22 cellular contexts compared by ENCODE assay signal in genomic region chr20:37273988-37274387, GRCh38. TPM values are rescaled to one million over a fixed set of nuclear protein-coding genes. Genes with fewer than 3 reads are reported as not detected.
DNase-seq lines count a peak whose midpoint lies in the region; ATAC-seq, FAIRE-seq and TF ChIP-seq lines count a peak whose summit lies in the region.
"Had no signal": no experiment of that assay in that cellular context is flagged by ENCODE, and none has a peak within 500 bp of the region (broad histone marks: within the 10 kb centered on the region; RNA-seq: fewer than 3 reads in every experiment).

No MANE protein-coding gene starts in this region.

- peaks cover 69% of the 10 kb centered on the region for H3K4me1 Mint-ChIP-seq in activated B cell treated with CpG ODN at 0.5 μM for 24 hours
- peaks cover 57 to 79% (median 66%) of the 10 kb centered on the region in 3 donors for H3K4me1 Mint-ChIP-seq in naive B cell

- no peak overlapping the region for H2AFZ ChIP-seq in HepG2 (ENCODE audit: low read length)

- intact Hi-C loops in HepG2 (cut with micrococcal nuclease; ENCODE audit: unreplicated experiment): no loop called here
- intact Hi-C loops in right lobe of liver (cut with DNase I): loop anchor here (5.0 kb wide), 2 partner anchors 113 to 258 kb away; no protein-coding TSS in a partner anchor
- intact Hi-C loops in activated B cell treated with CpG ODN at 0.5 μM for 24 hours (cut with micrococcal nuclease): loop anchor here (10.0 kb wide), 1 partner anchor 429 kb away; no protein-coding TSS in a partner anchor

- CTCF ChIA-PET in HepG2 (lab: Yijun Ruan, JAX; ENCODE audit: low intra/inter-chr PET ratio, low total read pairs) (no interaction called here), activated B cell treated with CpG ODN at 0.5 μM for 24 hours (lab: Charles Lee) (interaction anchor here (7.9 kb wide), 1 partner anchor 260 kb away, joined by 42 read pairs; no protein-coding TSS in a partner anchor)

- in situ Hi-C loops in HepG2 (cut with HindIII; ENCODE audit: extremely low pct_ligation_motif_present, low pct_unique_long_range_greater_than_20kb): loop anchor here (5.0 kb wide), 2 partner anchors 113 to 253 kb away; partner anchors contain the start of gene BLCAP

- H3K9me3 Mint-ChIP-seq in activated B cell treated with CpG ODN at 0.5 μM for 24 hours: no peaks in the 10 kb centered on the region
- H3K9me3 Mint-ChIP-seq in naive B cell: no peaks in the 10 kb centered on the region
- H3K9me3 Mint-ChIP-seq: CD4-positive, alpha-beta T cell had no signal

- H3K27me3 Mint-ChIP-seq in activated B cell treated with CpG ODN at 0.5 μM for 24 hours: no peaks in the 10 kb centered on the region
- no peaks in the 10 kb centered on the region for H3K27me3 Mint-ChIP-seq in naive B cell
- H3K27me3 Mint-ChIP-seq: CD4-positive, alpha-beta T cell had no signal

- H3K36me3 ChIP-seq in HepG2 (replicated peaks in 1 of 2; ENCODE audit: control insufficient read depth in 1 of 2, insufficient read depth in 2 of 2, low read length in 2 of 2) (no peaks in the 10 kb centered on the region), right lobe of liver (no peaks in the 10 kb centered on the region)
- H3K36me3 ChIP-seq: BLaER1 had no signal

- H3K9me3 ChIP-seq in HepG2 (ENCODE audit: low read length): no peaks in the 10 kb centered on the region
- no peaks in the 10 kb centered on the region for H3K9me3 ChIP-seq in right lobe of liver
- H3K9me3 ChIP-seq: A549, BLaER1 had no signal

- H3K79me2 ChIP-seq in HepG2 (ENCODE audit: insufficient read depth, low read length): no peaks in the 10 kb centered on the region

- FAIRE-seq in HepG2 (lab: Jason Lieb, UNC): no peak
- FAIRE-seq: A549, D721Med, G401.6, GM12891, GM19239, H1 had no signal

- no TSS peak for BruUV-seq in HepG2 (replicated peaks; lab: Mats Ljungman, UMichigan)

- TF ChIP-seq RAD21 in HepG2 (CRISPR knock-in tag; IDR thresholded peaks at IDR 0.05): no peak

- POLR2A ChIA-PET in HepG2 (lab: Yijun Ruan, JAX) (interaction anchor here (1.2 kb wide), 1 partner anchor 16 kb away, joined by 3 read pairs; the partner anchor contains the start of gene MANBAL), activated B cell treated with CpG ODN at 0.5 μM for 24 hours (lab: Charles Lee) (interaction anchor here (0.6 to 2.2 kb wide), 3 partner anchors 16 to 110 kb away, joined by 3 to 10 read pairs (median 5); partner anchors contain the start of genes MANBAL and SRC)

- TF ChIP-seq EP300 in HepG2 (IDR thresholded peaks at IDR 0.05; ENCODE audit: low read depth in 2 of 2, low read length in 2 of 2) (no peak), HepG2 (CRISPR knock-in tag; IDR thresholded peaks at IDR 0.05; ENCODE audit: borderline replicate concordance) (no peak)

- no peak overlapping the region for H3K4me2 ChIP-seq in HepG2 (ENCODE audit: low read depth, low read length)
- H3K4me2 ChIP-seq: A549 had no signal

- 68% methylated on average over 1 of the region's 1 CpG for whole genome bisulfite sequencing in HepG2 (ENCODE audit: low lambda C conversion rate)
- 63% methylated on average over 1 of the region's 1 CpG for WGBS in right lobe of liver (ENCODE audit: insufficient coverage, low coverage, low lambda C conversion rate, missing lambda C conversion rate)

- no peak for TF ChIP-seq CTCF in HepG2 (CRISPR knock-in tag; IDR thresholded peaks at IDR 0.05)
- no peak for TF ChIP-seq CTCF in right lobe of liver (IDR thresholded peaks at IDR 0.05)
- no peak for TF ChIP-seq CTCF in activated B cell treated with CpG ODN at 0.5 μM for 24 hours (IDR thresholded peaks at IDR 0.05)

- DNase-seq in HepG2 (ENCODE audit: low spot score) (no peak), right lobe of liver (no peak), activated B cell treated with CpG ODN at 0.5 μM for 24 hours (no peak), naive B cell (no peak), hypothalamus (lab: John Stamatoyannopoulos, UW) (no peak), HK-2 (ENCODE audit: unreplicated experiment) (no peak)
- DNase-seq in NK-92 treated with Interleukin-12 subunit alpha and Interleukin-12 subunit beta, amount 100 ng/mL, for 24 hours (lab: John Stamatoyannopoulos, UW): no peak
- DNase-seq: AML-193; Caco-2; CD4-positive, alpha-beta T cell; H9; IMR-90 had no signal

- TF ChIP-seq POLR2A in HepG2 (IDR thresholded peaks at IDR 0.05; ENCODE audit: insufficient read depth in 1 of 2, low read depth in 2 of 2, low read length in 2 of 2) (no peak), right lobe of liver (IDR thresholded peaks at IDR 0.05) (no peak)

- H3K27ac ChIP-seq in HepG2 (ENCODE audit: extremely low read length, insufficient read depth, low read length) (no peak overlapping the region), right lobe of liver (peak overlapping the region in 1 of 3 donors; percentile 0)
- H3K27ac ChIP-seq: 22Rv1 had no signal

- H3K9ac ChIP-seq in HepG2 (ENCODE audit: insufficient read depth, low read depth, low read length): no peak overlapping the region
- H3K9ac ChIP-seq: BLaER1 had no signal

- H3K4me1 ChIP-seq in HepG2 (ENCODE audit: insufficient read depth, low read length): peaks cover 62% of the 10 kb centered on the region
- H3K4me1 ChIP-seq in right lobe of liver: peaks cover 0 to 14% (median 0%) of the 10 kb centered on the region in 4 donors
- H3K4me1 ChIP-seq: Caco-2 had no signal

- no peaks in the 10 kb centered on the region for H3K36me3 Mint-ChIP-seq in activated B cell treated with CpG ODN at 0.5 μM for 24 hours (ENCODE audit: low read depth)
- H3K36me3 Mint-ChIP-seq in naive B cell: no peaks in the 10 kb centered on the region

- peak overlapping the region; percentile 81 for H3K27ac Mint-ChIP-seq in activated B cell treated with CpG ODN at 0.5 μM for 24 hours
- H3K27ac Mint-ChIP-seq in naive B cell: peak overlapping the region; percentile 22 to 82 (median 64)
- H3K27ac Mint-ChIP-seq: CD4-positive, alpha-beta T cell had no signal

- H4K20me1 ChIP-seq in HepG2 (ENCODE audit: insufficient read depth, low read length): no peaks in the 10 kb centered on the region
- H4K20me1 ChIP-seq: BLaER1 had no signal

- H3K27me3 ChIP-seq in HepG2 (ENCODE audit: control insufficient read depth in 1 of 2, insufficient read depth in 2 of 2, low read length in 2 of 2) (no peaks in the 10 kb centered on the region; a peak in 2 of 5 replicates), right lobe of liver (no peaks in the 10 kb centered on the region)
- H3K27me3 ChIP-seq: BLaER1 had no signal

- ATAC-seq in HepG2 (no peak), right lobe of liver (no peak), activated B cell treated with CpG ODN at 0.5 μM for 24 hours (ENCODE audit: low read depth) (no peak), naive B cell (ENCODE audit: low read depth in 2 of 2) (no peak), HG03442 (IDR thresholded peaks at IDR 0.05; ENCODE audit: unreplicated experiment) (no peak)
- ATAC-seq: A549 had no signal

- H3K4me3 Mint-ChIP-seq in activated B cell treated with CpG ODN at 0.5 μM for 24 hours (no peak overlapping the region), naive B cell (peak overlapping the region in 3 of 8 donors; percentile 1 to 59 (median 47))
- H3K4me3 Mint-ChIP-seq: CD4-positive, alpha-beta T cell; H9 had no signal

- H3K4me3 ChIP-seq in HepG2 (replicated peaks in 1 of 3; ENCODE audit: insufficient read depth in 1 of 3, low read depth in 2 of 3, low read length in 3 of 3): no peak overlapping the region
- H3K4me3 ChIP-seq in right lobe of liver: no peak overlapping the region
- H3K4me3 ChIP-seq: A549, BLaER1 had no signal

RNA-seq across cellular contexts. Expression of gene GHRH, which starts 12.4 kb away (rescaled TPM):
- total RNA-seq in HepG2 (2016; rRNA removed; fragmentation: Illumina TruSeq; extraction: Trizol) (not detected in 2 replicates), right lobe of liver (not detected), activated B cell treated with CpG ODN at 0.5 μM for 24 hours (not detected in 2 replicates)
- not detected in 2 replicates for total RNA-seq in HepG2 (2016; cell fraction: cytosol; rRNA removed; fragmentation: Illumina TruSeq; extraction: Trizol; ENCODE audit: low read depth)
- total RNA-seq in HepG2 (2016; cell fraction: insoluble cytoplasmic fraction; rRNA removed; fragmentation: Illumina TruSeq; extraction: Trizol): not detected in 2 replicates
- total RNA-seq in HepG2 (2016; cell fraction: membrane; rRNA removed; fragmentation: Illumina TruSeq; extraction: Trizol): not detected in 2 replicates
- not detected in 2 replicates for total RNA-seq in HepG2 (2016; cell fraction: nucleus; rRNA removed; fragmentation: Illumina TruSeq; extraction: Trizol)
- polyA plus RNA-seq in HepG2 (2011; rRNA removed) (not detected in 2 replicates), naive B cell (ENCODE audit: low read depth in 6 of 6) (not detected)
- polyA plus RNA-seq in HepG2 (2011; cell fraction: cytosol; rRNA removed): not detected in 2 replicates
- not detected in 2 replicates for polyA plus RNA-seq in HepG2 (2011; cell fraction: nucleus; rRNA removed)
- not detected in 2 replicates for polyA plus RNA-seq in HepG2 (2012)
- not detected in 2 replicates for polyA plus RNA-seq in HepG2 (2016; cell fraction: cytosol; fragmentation: Illumina TruSeq; extraction: Trizol; ENCODE audit: low read depth)
- not detected in 2 replicates for polyA plus RNA-seq in HepG2 (2016; cell fraction: insoluble cytoplasmic fraction; fragmentation: Illumina TruSeq; extraction: Trizol; ENCODE audit: low read depth)
- not detected in 2 replicates for polyA plus RNA-seq in HepG2 (2016; cell fraction: membrane; fragmentation: Illumina TruSeq; extraction: Trizol; ENCODE audit: low read depth)
- polyA plus RNA-seq in HepG2 (2016; cell fraction: nucleus; fragmentation: Illumina TruSeq; extraction: Trizol; ENCODE audit: insufficient read depth, low read depth): not detected in 2 replicates
- not detected in 2 replicates for polyA minus RNA-seq in HepG2 (2011; rRNA and poly(A)+ RNA removed; ENCODE audit: low replicate concordance)
- not detected in 2 replicates for polyA minus RNA-seq in HepG2 (2011; cell fraction: cytosol; rRNA and poly(A)+ RNA removed)
- not detected in 2 replicates for polyA minus RNA-seq in HepG2 (2011; cell fraction: nucleus; rRNA and poly(A)+ RNA removed)
- total RNA-seq: Caco-2; CD4-positive, alpha-beta T cell; H1; H9; HT-29; IMR-90 had no signal
- polyA plus RNA-seq: A549, H1, IMR-90 had no signal

RNA-seq across cellular contexts. Expression of gene MANBAL, which starts 15.5 kb away (rescaled TPM):
- total RNA-seq in HepG2 (2016; rRNA removed; fragmentation: Illumina TruSeq; extraction: Trizol) (16.5 and 18.6 TPM in 2 replicates), right lobe of liver (10 to 100 TPM; 11.4 to 16.0 (median 12.8) TPM), activated B cell treated with CpG ODN at 0.5 μM for 24 hours (20.1 and 21.0 TPM in 2 replicates)
- 10.8 and 15.2 TPM in 2 replicates for total RNA-seq in HepG2 (2016; cell fraction: cytosol; rRNA removed; fragmentation: Illumina TruSeq; extraction: Trizol; ENCODE audit: low read depth)
- 15.1 and 16.2 TPM in 2 replicates for total RNA-seq in HepG2 (2016; cell fraction: insoluble cytoplasmic fraction; rRNA removed; fragmentation: Illumina TruSeq; extraction: Trizol)
- total RNA-seq in HepG2 (2016; cell fraction: membrane; rRNA removed; fragmentation: Illumina TruSeq; extraction: Trizol): 25.3 and 29.5 TPM in 2 replicates
- 15.3 and 19.6 TPM in 2 replicates for total RNA-seq in HepG2 (2016; cell fraction: nucleus; rRNA removed; fragmentation: Illumina TruSeq; extraction: Trizol)
- polyA plus RNA-seq in HepG2 (2011; rRNA removed) (70.2 and 74.1 TPM in 2 replicates), naive B cell (ENCODE audit: low read depth in 6 of 6) (10 to 100 TPM; 19.4 to 39.0 (median 25.7) TPM)
- polyA plus RNA-seq in HepG2 (2011; cell fraction: cytosol; rRNA removed): 93.3 and 98.4 TPM in 2 replicates
- polyA plus RNA-seq in HepG2 (2011; cell fraction: nucleus; rRNA removed): 35.2 and 44.3 TPM in 2 replicates
- polyA plus RNA-seq in HepG2 (2012): 45.7 and 46.8 TPM in 2 replicates
- polyA plus RNA-seq in HepG2 (2016; cell fraction: cytosol; fragmentation: Illumina TruSeq; extraction: Trizol; ENCODE audit: low read depth): 48.1 and 71.4 TPM in 2 replicates
- polyA plus RNA-seq in HepG2 (2016; cell fraction: insoluble cytoplasmic fraction; fragmentation: Illumina TruSeq; extraction: Trizol; ENCODE audit: low read depth): 55.8 and 57.5 TPM in 2 replicates
- polyA plus RNA-seq in HepG2 (2016; cell fraction: membrane; fragmentation: Illumina TruSeq; extraction: Trizol; ENCODE audit: low read depth): 67.6 and 91.3 TPM in 2 replicates
- 68.3 and 69.5 TPM in 2 replicates for polyA plus RNA-seq in HepG2 (2016; cell fraction: nucleus; fragmentation: Illumina TruSeq; extraction: Trizol; ENCODE audit: insufficient read depth, low read depth)
- polyA minus RNA-seq in HepG2 (2011; rRNA and poly(A)+ RNA removed; ENCODE audit: low replicate concordance): 47.1 and 62.0 TPM in 2 replicates
- polyA minus RNA-seq in HepG2 (2011; cell fraction: cytosol; rRNA and poly(A)+ RNA removed): 11.5 and 14.7 TPM in 2 replicates
- polyA minus RNA-seq in HepG2 (2011; cell fraction: nucleus; rRNA and poly(A)+ RNA removed): 7.6 and 12.7 TPM in 2 replicates
